In genomic region chr1:2917284-2917683, GRCh38 we compare ENCODE assay signal across 30 cellular contexts.
"Had no signal": no experiment of that assay in that cellular context is flagged by ENCODE, and none has a peak within 500 bp of the region (broad histone marks: within the 10 kb centered on the region; RNA-seq: fewer than 3 reads in every experiment).

No MANE protein-coding gene starts in this region.

- H3K4me1 ChIP-seq: adrenal gland, breast epithelium had no signal

- DNase-seq: activated effector memory CD4-positive, alpha-beta T cell treated with anti-CD3 and anti-CD28 coated beads, Interleukin-2, amount 50 U/mL, for 16 hours; activated effector memory CD4-positive, alpha-beta T cell treated with Interleukin-2 at 50 U/mL for 16 hours; activated gamma-delta T cell; activated gamma-delta T cell treated with Interleukin-2 at 50 U/mL for 16 hours; activated naive CD4-positive, alpha-beta T cell; activated naive CD4-positive, alpha-beta T cell treated with anti-CD3 and anti-CD28 coated beads for 36 hours; activated naive CD4-positive, alpha-beta T cell treated with anti-CD3 and anti-CD28 coated beads, Interleukin-2, amount 10 ng/mL, durations not matched to agents 7 days and 5 days; activated naive CD4-positive, alpha-beta T cell treated with anti-CD3 and anti-CD28 coated beads, Interleukin-2, amount 50 U/mL, for 16 hours; activated naive CD4-positive, alpha-beta T cell treated with Interleukin-2 at 50 U/mL for 16 hours; activated naive CD8-positive, alpha-beta T cell treated with anti-CD3 and anti-CD28 coated beads for 36 hours; activated naive CD8-positive, alpha-beta T cell treated with anti-CD3 and anti-CD28 coated beads, Interleukin-2, amount 10 ng/mL, durations not matched to agents 7 days and 5 days; activated naive CD8-positive, alpha-beta T cell treated with anti-CD3 and anti-CD28 coated beads, Interleukin-2, amount 50 U/mL, for 24 hours; activated T-cell treated with anti-CD3 and anti-CD28 coated beads, Interleukin-2, amount 50 U/mL, for 1 hour; activated T-cell treated with anti-CD3 and anti-CD28 coated beads, Interleukin-2, amount 50 U/mL, for 24 hours; activated T-cell treated with anti-CD3 and anti-CD28 coated beads, Interleukin-2, amount 50 U/mL, for 4 hours; activated T-cell treated with anti-CD3 and anti-CD28 coated beads, Interleukin-2, amount 50 U/mL, for 48 hours; activated T-cell treated with anti-CD3 and anti-CD28 coated beads, Interleukin-2, amount 50 U/mL, for 72 hours; adrenal gland; amniotic stem cell; amygdala; anterior cingulate cortex; aorta; body of pancreas; brain microvascular endothelial cell; caudate nucleus; central memory CD4-positive, alpha-beta T cell; cerebellar nuclear complex had no signal

- H3K27me3 ChIP-seq: adrenal gland, ascending aorta, body of pancreas, brain microvascular endothelial cell, cardiac muscle cell had no signal

- H3K4me3 ChIP-seq: adrenal gland, ascending aorta, body of pancreas, breast epithelium, cardiac muscle cell had no signal

- H3K36me3 ChIP-seq: adrenal gland, ascending aorta, brain microvascular endothelial cell, breast epithelium, cardiac muscle cell had no signal

- H3K9me3 ChIP-seq: adrenal gland, ascending aorta, body of pancreas, breast epithelium had no signal

- H3K27ac ChIP-seq: adrenal gland, ascending aorta, body of pancreas, brain microvascular endothelial cell, breast epithelium, cardiac muscle cell had no signal
